11 cellular contexts compared by ENCODE assay signal in genomic region chr12:67271976-67272375, GRCh38. TPM values are rescaled to one million over a fixed set of nuclear protein-coding genes. Genes with fewer than 3 reads are reported as not detected.
A peak's percentile ranks its signal among the peaks of the same experiment; 100 is the strongest.
DNase-seq lines count a peak whose midpoint lies in the region; ATAC-seq, FAIRE-seq and TF ChIP-seq lines count a peak whose summit lies in the region.
"Had no signal": no experiment of that assay in that cellular context is flagged by ENCODE, and none has a peak within 500 bp of the region (broad histone marks: within the 10 kb centered on the region; RNA-seq: fewer than 3 reads in every experiment).

No MANE protein-coding gene starts in this region.

- no peak for FAIRE-seq in K562 (lab: Jason Lieb, UNC)
- FAIRE-seq in D721Med (lab: Jason Lieb, UNC): no peak

- no peak for TF ChIP-seq EP300 in K562 (IDR thresholded peaks at IDR 0.05; ENCODE audit: low read length)
- TF ChIP-seq EP300 in suprapubic skin (IDR thresholded peaks at IDR 0.05): no peak

- H2AFZ ChIP-seq in K562 (ENCODE audit: low read depth, low read length): no peak overlapping the region

- no peaks in the 10 kb centered on the region for H3K36me3 ChIP-seq in CD8-positive, alpha-beta T cell (ENCODE audit: insufficient read depth, low read length)
- H3K36me3 ChIP-seq in HUES48 (ENCODE audit: control insufficient read depth, insufficient read depth, low read length): peaks cover 9% of the 10 kb centered on the region
- peaks cover 25% of the 10 kb centered on the region; the same call in 2 of the 3 replicates for H3K36me3 ChIP-seq in K562 (ENCODE audit: control insufficient read depth, insufficient read depth, low read length)
- H3K36me3 ChIP-seq in suprapubic skin: no peaks in the 10 kb centered on the region
- H3K36me3 ChIP-seq in esophagus squamous epithelium: no peaks in the 10 kb centered on the region

- peaks cover 78% of the 10 kb centered on the region for H3K79me2 ChIP-seq in K562 (ENCODE audit: control insufficient read depth, insufficient read depth, low read length)

- H3K9me1 ChIP-seq in K562 (ENCODE audit: control insufficient read depth, insufficient read depth, low read length): no peaks in the 10 kb centered on the region

- H3K27me3 Mint-ChIP-seq in CD8-positive, alpha-beta T cell (ENCODE audit: low read depth): no peaks in the 10 kb centered on the region
- no peaks in the 10 kb centered on the region for H3K27me3 Mint-ChIP-seq in nephron (ENCODE audit: low read depth)
- H3K27me3 Mint-ChIP-seq: central memory CD8-positive, alpha-beta T cell had no signal

- peaks cover 61% of the 10 kb centered on the region for H3K4me1 ChIP-seq in CD8-positive, alpha-beta T cell (ENCODE audit: insufficient read depth, low read length)
- H3K4me1 ChIP-seq in HUES48 (ENCODE audit: control insufficient read depth, insufficient read depth, low read length) (peaks cover 40% of the 10 kb centered on the region), K562 (replicated peaks in 1 of 2; ENCODE audit: control insufficient read depth in 2 of 2, insufficient read depth in 2 of 2, low read length in 2 of 2) (peaks cover 16 to 20% of the 10 kb centered on the region in 2 experiments), suprapubic skin (peaks cover 70% of the 10 kb centered on the region), esophagus squamous epithelium (peaks cover 0 to 78% (median 48%) of the 10 kb centered on the region in 3 donors)

- WGBS in K562 (ENCODE audit: insufficient coverage, low coverage, missing lambda C conversion rate): 44% methylated on average over 1 of the region's 1 CpG
- WGBS in suprapubic skin: 29% methylated on average over 1 of the region's 1 CpG
- 29 to 41% methylated on average over 1 of the region's 1 CpG for whole genome bisulfite sequencing in esophagus squamous epithelium, 2 donors

- no peak for TF ChIP-seq CTCF in CD8-positive, alpha-beta T cell (IDR thresholded peaks at IDR 0.05)
- TF ChIP-seq CTCF in K562 (IDR thresholded peaks at IDR 0.05 in 2 of 3, conservative IDR thresholded peaks at IDR 0.05 in 1 of 3; ENCODE audit: insufficient read depth in 2 of 3, low read depth in 1 of 3, low read length in 3 of 3) (no peak), nephron (IDR thresholded peaks at IDR 0.05; ENCODE audit: unreplicated experiment in 3 of 3) (no peak), D721Med (IDR thresholded peaks at IDR 0.05; ENCODE audit: insufficient read depth, missing control alignments) (no peak), suprapubic skin (IDR thresholded peaks at IDR 0.05) (no peak), esophagus squamous epithelium (IDR thresholded peaks at IDR 0.05) (no peak)

- H3K4me2 ChIP-seq in K562 (ENCODE audit: insufficient read depth, low read length): no peak overlapping the region

- in situ Hi-C loops in K562 (cut with MboI): no loop called here

- H3K27ac Mint-ChIP-seq in CD8-positive, alpha-beta T cell: peak overlapping the region; percentile 69
- H3K27ac Mint-ChIP-seq in nephron: peak overlapping the region; percentile 51 to 75 (median 62)

- no peaks in the 10 kb centered on the region for H3K27me3 ChIP-seq in CD8-positive, alpha-beta T cell (ENCODE audit: insufficient read depth, low read length)
- no peaks in the 10 kb centered on the region for H3K27me3 ChIP-seq in HUES48 (ENCODE audit: control insufficient read depth, insufficient read depth, low read length)
- H3K27me3 ChIP-seq in K562 (ENCODE audit: control insufficient read depth in 2 of 2, insufficient read depth in 2 of 2, low read length in 2 of 2): no peaks in the 10 kb centered on the region
- H3K27me3 ChIP-seq in suprapubic skin: no peaks in the 10 kb centered on the region
- H3K27me3 ChIP-seq in esophagus squamous epithelium: no peaks in the 10 kb centered on the region

- peaks cover 76% of the 10 kb centered on the region for H3K4me1 Mint-ChIP-seq in CD8-positive, alpha-beta T cell (ENCODE audit: low read depth)
- H3K4me1 Mint-ChIP-seq in nephron: peaks cover 58% of the 10 kb centered on the region

- H3K9me3 ChIP-seq in CD8-positive, alpha-beta T cell (ENCODE audit: low read length): no peaks in the 10 kb centered on the region
- H3K9me3 ChIP-seq in HUES48 (ENCODE audit: control insufficient read depth, insufficient read depth, low read length) (no peaks in the 10 kb centered on the region), K562 (replicated peaks; ENCODE audit: control insufficient read depth, insufficient read depth, low read depth, low read length) (no peaks in the 10 kb centered on the region), suprapubic skin (no peaks in the 10 kb centered on the region), esophagus squamous epithelium (no peaks in the 10 kb centered on the region)

- no peak overlapping the region for H3K4me3 ChIP-seq in CD8-positive, alpha-beta T cell (ENCODE audit: low read depth, low read length)
- peak overlapping the region; percentile 6; the same call in 1 of the 2 replicates for H3K4me3 ChIP-seq in HUES48 (ENCODE audit: low read depth, low read length)
- no peak overlapping the region; the same call in 1 of the 2 replicates for H3K4me3 ChIP-seq in K562
- H3K4me3 ChIP-seq in suprapubic skin: no peak overlapping the region
- peak overlapping the region in 1 of 4 donors; percentile 98 for H3K4me3 ChIP-seq in esophagus squamous epithelium

- no peak for TF ChIP-seq RAD21 in K562 (CRISPR knock-in tag; conservative IDR thresholded peaks at IDR 0.05 in 1 of 2, IDR thresholded peaks at IDR 0.05 in 1 of 2)

- TF ChIP-seq POLR2A in K562 (conservative IDR thresholded peaks at IDR 0.05) (no peak), suprapubic skin (IDR thresholded peaks at IDR 0.05) (no peak), esophagus squamous epithelium (IDR thresholded peaks at IDR 0.05) (no peak)

- CTCF ChIA-PET in CD8-positive, alpha-beta T cell (lab: Charles Lee): no interaction called here
- CTCF ChIA-PET in K562 (lab: Yijun Ruan, JAX; ENCODE audit: low intra/inter-chr PET ratio): no interaction called here

- H4K20me1 ChIP-seq in K562 (replicated peaks; ENCODE audit: control insufficient read depth, insufficient read depth, low read length): peaks cover 15% of the 10 kb centered on the region; the same call in 1 of the 2 replicates

- peak overlapping the region; percentile 50 for H3K4me3 Mint-ChIP-seq in CD8-positive, alpha-beta T cell
- peak overlapping the region; percentile 50 to 72 (median 61) for H3K4me3 Mint-ChIP-seq in nephron

- DNase-seq in CD8-positive, alpha-beta T cell: no peak
- DNase-seq in K562 (ENCODE audit: extremely low read depth in 1 of 4, low spot score in 3 of 4) (no peak), D721Med (ENCODE audit: insufficient read length, low spot score) (no peak), suprapubic skin (ENCODE audit: low spot score in 2 of 2) (no peak), esophagus squamous epithelium (lab: John Stamatoyannopoulos, UW) (no peak)
- DNase-seq: activated CD4-positive, alpha-beta T cell treated with anti-CD3 and anti-CD28 coated beads, Interleukin-2, amount 50 U/mL, for 4 hours; NCI-H2029 had no signal

- intact Hi-C loops in CD8-positive, alpha-beta T cell (cut with DNase I, micrococcal nuclease): loop anchor here (2.0 to 10.0 kb wide), 7 partner anchors 13 to 1473 kb away; partner anchors contain the start of genes NUP107 (in 1 of the 2), SLC35E3 (in 1 of the 2) and TMBIM4 (in 1 of the 2)
- intact Hi-C loops in K562 (cut with micrococcal nuclease): no loop called here
- intact Hi-C loops in esophagus squamous epithelium (cut with DNase I): no loop called here

- H3K36me3 Mint-ChIP-seq in CD8-positive, alpha-beta T cell: peaks cover 20% of the 10 kb centered on the region
- peaks cover 29% of the 10 kb centered on the region for H3K36me3 Mint-ChIP-seq in nephron (ENCODE audit: low read depth)

- no TSS peak for BruUV-seq in K562 (replicated peaks; lab: Mats Ljungman, UMichigan)

- POLR2A ChIA-PET in CD8-positive, alpha-beta T cell (lab: Charles Lee): no interaction called here
- POLR2A ChIA-PET in K562 (lab: Yijun Ruan, JAX): no interaction called here

- no peaks in the 10 kb centered on the region for H3K9me3 Mint-ChIP-seq in CD8-positive, alpha-beta T cell
- H3K9me3 Mint-ChIP-seq in nephron: no peaks in the 10 kb centered on the region
- H3K9me3 Mint-ChIP-seq: central memory CD8-positive, alpha-beta T cell had no signal

- H3K27ac ChIP-seq in CD8-positive, alpha-beta T cell (ENCODE audit: low read depth, low read length): no peak overlapping the region
- H3K27ac ChIP-seq in HUES48 (ENCODE audit: low read depth, low read length) (no peak overlapping the region), K562 (ENCODE audit: extremely low read depth, low read depth, low read length) (no peak overlapping the region), suprapubic skin (no peak overlapping the region), esophagus squamous epithelium (peak overlapping the region in 2 of 4 donors; percentile 98 to 99)

- ATAC-seq in CD8-positive, alpha-beta T cell: no peak
- ATAC-seq in K562 (no peak), HG02852 (IDR thresholded peaks at IDR 0.05; ENCODE audit: unreplicated experiment) (no peak)

- H3K9ac ChIP-seq in HUES48 (ENCODE audit: low read depth, low read length) (no peak overlapping the region), K562 (ENCODE audit: insufficient read depth in 1 of 2, low read depth in 2 of 2, low read length in 2 of 2) (no peak overlapping the region)

TF ChIP-seq in K562, 482 proteins besides CTCF, POLR2A, EP300 and RAD21:
- TF ChIP-seq ADNP (tag; IDR thresholded peaks at IDR 0.05): peak; percentile 46; the same call in 1 of the 2 replicates
- TF ChIP-seq HDAC6 (IDR thresholded peaks at IDR 0.05; ENCODE audit: low read depth, low read length): no peak

RNA-seq across cellular contexts. Expression of gene CAND1, which starts 2.8 kb away (rescaled TPM):
- 100 to 1,000 TPM; 116 to 130 TPM for total RNA-seq in CD8-positive, alpha-beta T cell
- total RNA-seq in K562 (2011; cell fraction: chromatin; rRNA removed; ENCODE audit: low replicate concordance): 52.0 and 222 TPM in 2 replicates
- total RNA-seq in K562 (2011; cell fraction: nucleolus; rRNA removed): 26.5 and 37.0 TPM in 2 replicates
- total RNA-seq in K562 (2011; cell fraction: nucleoplasm; rRNA removed): 70.0 and 96.4 TPM in 2 replicates
- total RNA-seq in K562 (2014; rRNA removed) (77.5 and 97.2 TPM in 2 replicates), K562 (2014; rRNA removed; fragmentation: Illumina TruSeq; extraction: Trizol) (116 and 127 TPM in 2 replicates), K562 (2015; rRNA removed; fragmentation: Illumina TruSeq; extraction: Trizol) (72.7 and 80.0 TPM in 2 replicates), K562 (2021) (142 and 144 TPM in 2 replicates), suprapubic skin (100 to 1,000 TPM in 1 of 4 donors, 10 to 100 TPM in 3; 62.9 to 131 (median 72.3) TPM), esophagus squamous epithelium (10 to 100 TPM; 42.1 to 77.6 (median 64.5) TPM)
- polyA plus RNA-seq in K562 (2011; rRNA removed) (134 and 167 TPM in 2 replicates), K562 (2014; fragmentation: Illumina TruSeq; extraction: Trizol) (50.1 and 51.3 TPM in 2 replicates), K562 (2014; fragmentation: Nextera tagmentation; extraction: Ambion mirVana) (10 to 100 TPM; 24.0 to 32.3 TPM), K562 (2014; rRNA removed) (40.7 and 43.5 TPM in 2 replicates)
- polyA plus RNA-seq in K562 (2011; cell fraction: cytosol; rRNA removed): 20.3 and 40.9 TPM in 2 replicates
- 42.3 and 66.0 TPM in 2 replicates for polyA plus RNA-seq in K562 (2011; cell fraction: nucleus; rRNA removed)
- 47.5 and 49.5 TPM in 2 replicates for polyA plus RNA-seq in K562 (2012)
- 204 and 240 TPM in 2 replicates for polyA minus RNA-seq in K562 (2011; rRNA and poly(A)+ RNA removed)
- polyA minus RNA-seq in K562 (2011; cell fraction: cytosol; rRNA and poly(A)+ RNA removed): 63.5 and 70.4 TPM in 2 replicates
- polyA minus RNA-seq in K562 (2011; cell fraction: nucleus; rRNA and poly(A)+ RNA removed): 53.9 and 102 TPM in 2 replicates

Comparison
In these comparisons a context has a peak if more than half of its experiments do, and no peak if none do; other contexts are left out.
1. intact Hi-C loops: an anchor here in CD8-positive, alpha-beta T cell (2.0 to 10.0 kb wide); none called in K562 and esophagus squamous epithelium.